12 cellular contexts compared by ENCODE assay signal in the genomic region with DNA sequence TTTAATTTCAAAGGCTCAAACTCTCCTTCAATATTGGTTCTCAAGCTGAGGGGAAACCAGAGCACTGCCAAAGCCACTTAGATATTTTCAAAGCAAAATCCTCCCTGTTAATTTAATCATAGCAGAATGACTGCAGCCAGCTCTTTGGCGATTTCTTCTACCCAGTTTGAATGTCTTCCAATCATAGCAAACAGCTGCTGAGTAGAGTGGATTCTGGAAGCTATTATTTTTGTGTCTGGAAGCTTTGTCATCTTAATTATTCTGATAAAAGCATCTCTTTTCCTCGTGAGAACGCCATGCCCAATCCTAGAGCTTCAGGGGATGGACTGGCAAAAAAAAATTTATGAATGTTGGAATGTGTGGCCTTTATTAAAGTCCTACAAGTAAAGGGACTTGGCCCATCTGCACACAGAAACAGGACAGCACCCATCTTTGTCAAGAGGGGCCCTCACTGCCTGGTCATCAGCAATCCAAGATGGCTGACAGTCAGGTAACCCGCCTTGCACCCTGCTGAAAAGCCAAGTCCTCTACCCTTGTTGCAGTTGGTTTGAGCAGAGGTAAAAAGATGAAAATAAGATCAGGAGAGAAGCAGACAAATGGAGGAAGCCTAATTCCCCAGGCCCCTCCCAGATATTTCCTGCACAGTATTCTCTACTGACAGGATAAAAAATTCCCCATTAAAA.
DNase-seq lines count a peak whose midpoint lies in the region; ATAC-seq and TF ChIP-seq lines count a peak whose summit lies in the region.
"Had no signal": no experiment of that assay in that cellular context is flagged by ENCODE, and none has a peak within 500 bp of the region (broad histone marks: within the 10 kb centered on the region; RNA-seq: fewer than 3 reads in every experiment).

No MANE protein-coding gene starts in this region.

- H3K9ac ChIP-seq in endodermal cell (ENCODE audit: extremely low read depth, low read length, poor library complexity, severe bottlenecking) (no peak overlapping the region), mucosa of rectum (ENCODE audit: low read depth in 1 of 2, low read length in 2 of 2) (peak overlapping the region in 1 of 2 donors; percentile 28), MM.1S (ENCODE audit: low read length) (no peak overlapping the region)

- ATAC-seq in Right ventricle myocardium inferior (peak; percentile 39), HG02763 (IDR thresholded peaks at IDR 0.05; ENCODE audit: unreplicated experiment) (no peak)

- H3K4me3 ChIP-seq in endodermal cell (ENCODE audit: low read length) (no peak overlapping the region), mucosa of rectum (ENCODE audit: low read length in 2 of 2) (peak overlapping the region in 1 of 2 donors; percentile 5), vagina (no peak overlapping the region), MM.1S (ENCODE audit: low read length) (no peak overlapping the region)

- intact Hi-C loops in Right ventricle myocardium inferior (cut with DNase I) (loop anchor here (2.0 kb wide), 1 partner anchor 23 kb away; no protein-coding TSS in a partner anchor), cardiac septum (cut with DNase I) (loop anchor here (5.0 kb wide), 1 partner anchor 38 kb away; no protein-coding TSS in a partner anchor), vagina (cut with DNase I) (no loop called here)

- H3K4me1 ChIP-seq in endodermal cell (ENCODE audit: control insufficient read depth, insufficient read depth, low read length) (no peaks in the 10 kb centered on the region), mucosa of rectum (ENCODE audit: control insufficient read depth in 2 of 2, insufficient read depth in 2 of 2, low read length in 2 of 2) (peaks cover 25 to 27% of the 10 kb centered on the region in 2 donors), vagina (peaks cover 28% of the 10 kb centered on the region), MM.1S (ENCODE audit: low read length) (peaks cover 12% of the 10 kb centered on the region)

- DNase-seq in Right ventricle myocardium inferior (ENCODE audit: missing footprints) (no peak), cardiac septum (ENCODE audit: low spot score) (no peak), endodermal cell (peak; percentile 10), vagina (ENCODE audit: extremely low spot score in 2 of 2) (no peak), H4 (ENCODE audit: low spot score) (no peak), MM.1S (no peak)
- DNase-seq: activated CD8-positive, alpha-beta memory T cell treated with anti-CD3 and anti-CD28 coated beads for 24 hours; naive B cell; stimulated activated naive CD4-positive, alpha-beta T cell treated with Interleukin-2 at 50 U/mL for 16 hours had no signal

- H3K36me3 Mint-ChIP-seq in endodermal cell (ENCODE audit: low read depth): peaks cover 16% of the 10 kb centered on the region

- H3K9me3 ChIP-seq in endodermal cell (ENCODE audit: control insufficient read depth, low read length) (peaks cover 7% of the 10 kb centered on the region), mucosa of rectum (ENCODE audit: control insufficient read depth in 2 of 2, low read length in 2 of 2) (no peaks in the 10 kb centered on the region), vagina (no peaks in the 10 kb centered on the region), MM.1S (replicated peaks; ENCODE audit: insufficient read depth, low read length) (no peaks in the 10 kb centered on the region)

- H3K4me2 ChIP-seq in MM.1S (ENCODE audit: low read depth, low read length): no peak overlapping the region

- H3K27ac ChIP-seq in endodermal cell (ENCODE audit: low read depth, low read length): no peak overlapping the region
- H3K27ac ChIP-seq in mucosa of rectum (ENCODE audit: low read depth in 2 of 2, low read length in 2 of 2): peak overlapping the region; percentile 35 to 80
- peak overlapping the region; percentile 17 for H3K27ac ChIP-seq in vagina
- no peak overlapping the region for H3K27ac ChIP-seq in MM.1S (ENCODE audit: low read length)

- TF ChIP-seq CTCF in endodermal cell (conservative IDR thresholded peaks at IDR 0.05) (no peak), vagina (IDR thresholded peaks at IDR 0.05) (no peak), MM.1S (IDR thresholded peaks at IDR 0.05; ENCODE audit: low read length) (no peak)

- H2AFZ ChIP-seq in MM.1S (ENCODE audit: low read length): no peak overlapping the region

- H3K4me3 Mint-ChIP-seq in endodermal cell: no peak overlapping the region
- H3K4me3 Mint-ChIP-seq: activated naive CD8-positive, alpha-beta T cell; naive B cell had no signal

- no peaks in the 10 kb centered on the region for H3K27me3 Mint-ChIP-seq in endodermal cell (ENCODE audit: insufficient read depth)
- H3K27me3 Mint-ChIP-seq: naive B cell had no signal

- H3K27me3 ChIP-seq in endodermal cell (ENCODE audit: control insufficient read depth, insufficient read depth, low read length, poor library complexity, severe bottlenecking) (no peaks in the 10 kb centered on the region), mucosa of rectum (ENCODE audit: control insufficient read depth in 2 of 2, insufficient read depth in 2 of 2, low read length in 2 of 2) (no peaks in the 10 kb centered on the region), vagina (no peaks in the 10 kb centered on the region), MM.1S (replicated peaks; ENCODE audit: insufficient read depth, low read length) (no peaks in the 10 kb centered on the region)

- no peaks in the 10 kb centered on the region for H3K79me2 ChIP-seq in MM.1S (ENCODE audit: low read length)

- peaks cover 8% of the 10 kb centered on the region for H3K9me3 Mint-ChIP-seq in endodermal cell

- H4K20me1 ChIP-seq in MM.1S (ENCODE audit: insufficient read depth, low read length): no peaks in the 10 kb centered on the region

- no peak for TF ChIP-seq POLR2A in vagina (IDR thresholded peaks at IDR 0.05)

- no peak overlapping the region for H3K27ac Mint-ChIP-seq in endodermal cell
- H3K27ac Mint-ChIP-seq: activated naive CD8-positive, alpha-beta T cell had no signal

- WGBS in endodermal cell (ENCODE audit: insufficient coverage in 1 of 2, insufficient read length in 1 of 2), 2 experiments: 84 to 94% methylated on average over 3 to 4 of the region's 4 CpGs

- H3F3A ChIP-seq in MM.1S (ENCODE audit: insufficient read depth, low read length): no peaks in the 10 kb centered on the region; the same call in 1 of the 2 replicates

- H3K9me2 ChIP-seq in MM.1S (replicated peaks; ENCODE audit: insufficient read depth, low read length): no peaks in the 10 kb centered on the region

- H3K4me1 Mint-ChIP-seq in endodermal cell: no peaks in the 10 kb centered on the region

- no peaks in the 10 kb centered on the region for H3K36me3 ChIP-seq in endodermal cell (ENCODE audit: control insufficient read depth, insufficient read depth, low read length)
- peaks cover 0 to 3% of the 10 kb centered on the region in 2 donors for H3K36me3 ChIP-seq in mucosa of rectum (ENCODE audit: control insufficient read depth in 2 of 2, insufficient read depth in 2 of 2, low read length in 2 of 2)
- no peaks in the 10 kb centered on the region for H3K36me3 ChIP-seq in vagina
- no peaks in the 10 kb centered on the region for H3K36me3 ChIP-seq in MM.1S (replicated peaks; ENCODE audit: insufficient read depth, low read length)

Comparison
In these comparisons a context has a peak if more than half of its experiments do, and no peak if none do; other contexts are left out.
1. H3K27ac ChIP-seq: peak in mucosa of rectum (2 of 2) and vagina (single experiment); none in endodermal cell (single experiment) and MM.1S (single experiment).